Comparison of ENCODE assay signal across 8 cellular contexts in the genomic region with DNA sequence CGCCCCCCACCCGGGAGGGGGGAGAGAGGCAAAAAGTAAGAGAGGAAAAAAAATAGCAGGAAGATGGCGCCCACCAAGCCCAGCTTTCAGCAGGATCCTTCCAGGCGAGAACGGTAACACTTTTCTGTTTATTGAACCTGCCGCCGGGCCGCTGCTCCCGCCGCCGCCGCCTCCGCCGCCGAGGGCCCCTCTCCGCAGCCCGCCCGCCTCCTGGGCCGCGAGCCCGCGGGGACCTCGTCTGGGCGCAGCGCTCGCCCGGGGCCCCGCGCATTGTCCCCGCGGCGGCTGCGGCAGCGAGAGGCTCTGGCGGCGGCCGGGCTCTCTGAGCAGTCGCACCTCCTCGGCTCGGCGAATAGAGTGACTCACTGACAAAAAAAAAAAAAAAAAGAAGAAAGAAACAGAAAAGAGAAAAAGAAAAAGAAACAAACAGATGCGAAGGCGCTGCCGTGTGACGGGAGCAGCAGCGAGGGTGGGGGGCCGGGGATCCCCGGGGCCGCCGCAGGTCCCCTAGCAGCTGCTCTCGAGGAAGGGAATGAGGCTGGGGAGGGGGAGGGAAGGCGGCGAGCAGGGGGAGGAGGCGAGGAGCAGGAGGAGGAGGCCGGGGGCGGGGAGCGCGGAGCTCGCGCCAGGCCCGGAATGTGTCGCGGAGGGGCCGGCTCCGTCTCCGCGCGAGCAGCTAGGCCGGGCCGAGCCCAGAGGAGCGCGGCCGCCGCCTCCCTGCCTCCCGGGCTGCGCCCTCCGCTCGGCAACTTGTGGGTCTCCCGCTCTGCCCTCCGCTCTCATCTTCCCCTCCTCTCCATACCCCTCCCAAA. TPM values are rescaled to one million over a fixed set of nuclear protein-coding genes. Genes with fewer than 3 reads are reported as not detected.
A peak's percentile ranks its signal among the peaks of the same experiment; 100 is the strongest.
DNase-seq lines count a peak whose midpoint lies in the region; ATAC-seq, FAIRE-seq and TF ChIP-seq lines count a peak whose summit lies in the region.

No MANE protein-coding gene starts in this region.

- peak overlapping the region; percentile 31 to 55 (median 42) for H3K4me3 ChIP-seq in pancreas

- ATAC-seq in GM19035 (IDR thresholded peaks at IDR 0.05; ENCODE audit: unreplicated experiment) (peak; percentile 38), left ventricle myocardium superior (peak; percentile 95), pancreas (peak; percentile 85 to 93 (median 90)), HG02973 (IDR thresholded peaks at IDR 0.05; ENCODE audit: unreplicated experiment) (no peak), GM19455 (IDR thresholded peaks at IDR 0.05; ENCODE audit: unreplicated experiment) (no peak)

- no peak for TF ChIP-seq CTCF in pancreas (IDR thresholded peaks at IDR 0.05)

- H3K9me3 ChIP-seq in pancreas, result no peaks in the 10 kb centered on the region

- H3K36me3 ChIP-seq in pancreas, result no peaks in the 10 kb centered on the region

- peak overlapping the region in 3 of 4 donors; percentile 55 to 64 (median 57) for H3K27ac ChIP-seq in pancreas

- WGBS in pancreas, 2 donors, result 1% methylated on average over 35 to 80 of the region's 80 CpGs

- H3K27me3 ChIP-seq in pancreas, result peaks cover 0 to 6% (median 0%) of the 10 kb centered on the region in 4 donors

- intact Hi-C loops in left ventricle myocardium superior (cut with micrococcal nuclease), result no loop called here
- intact Hi-C loops in pancreas (cut with DNase I), result no loop called here

- FAIRE-seq in pancreas (lab: Jason Lieb, UNC), result no peak

- DNase-seq in AG20443 (ENCODE audit: low spot score) (peak; percentile 92), NCI-H2171 treated with DMSO at 0.1 percent for 48 hours (lab: John Stamatoyannopoulos, UW) (peak; percentile 75), amniotic epithelial cell (ENCODE audit: low read depth) (peak; percentile 37), left ventricle myocardium superior (peak; percentile 89), pancreas (peak; percentile 72 to 90 (median 82))

- no peaks in the 10 kb centered on the region for H3K4me1 ChIP-seq in pancreas

RNA-seq across cellular contexts. Expression of gene NPAS3, which starts 0.8 kb away (rescaled TPM):
- 1.1 TPM for total RNA-seq in left ventricle myocardium superior
- 1 to 10 TPM; 1.3 to 2.8 (median 1.5) TPM for total RNA-seq in pancreas
- under 1 TPM; 0.23 to 0.70 TPM for polyA plus RNA-seq in pancreas

Comparison
In these comparisons a context has a peak if more than half of its experiments do, and no peak if none do; other contexts are left out.
1. DNase-seq: peak in every context shown above with its lines; median percentile 92 in AG20443; 89 in left ventricle myocardium superior; 82 in pancreas; 75 in NCI-H2171 treated with DMSO at 0.1 percent for 48 hours; 37 in amniotic epithelial cell.
2. ATAC-seq: peak in GM19035 (single experiment), left ventricle myocardium superior (single experiment) and pancreas (4 of 4); none in HG02973 (single experiment) and GM19455 (single experiment).